Comparison of ENCODE assay signal across 9 cellular contexts in the genomic region with DNA sequence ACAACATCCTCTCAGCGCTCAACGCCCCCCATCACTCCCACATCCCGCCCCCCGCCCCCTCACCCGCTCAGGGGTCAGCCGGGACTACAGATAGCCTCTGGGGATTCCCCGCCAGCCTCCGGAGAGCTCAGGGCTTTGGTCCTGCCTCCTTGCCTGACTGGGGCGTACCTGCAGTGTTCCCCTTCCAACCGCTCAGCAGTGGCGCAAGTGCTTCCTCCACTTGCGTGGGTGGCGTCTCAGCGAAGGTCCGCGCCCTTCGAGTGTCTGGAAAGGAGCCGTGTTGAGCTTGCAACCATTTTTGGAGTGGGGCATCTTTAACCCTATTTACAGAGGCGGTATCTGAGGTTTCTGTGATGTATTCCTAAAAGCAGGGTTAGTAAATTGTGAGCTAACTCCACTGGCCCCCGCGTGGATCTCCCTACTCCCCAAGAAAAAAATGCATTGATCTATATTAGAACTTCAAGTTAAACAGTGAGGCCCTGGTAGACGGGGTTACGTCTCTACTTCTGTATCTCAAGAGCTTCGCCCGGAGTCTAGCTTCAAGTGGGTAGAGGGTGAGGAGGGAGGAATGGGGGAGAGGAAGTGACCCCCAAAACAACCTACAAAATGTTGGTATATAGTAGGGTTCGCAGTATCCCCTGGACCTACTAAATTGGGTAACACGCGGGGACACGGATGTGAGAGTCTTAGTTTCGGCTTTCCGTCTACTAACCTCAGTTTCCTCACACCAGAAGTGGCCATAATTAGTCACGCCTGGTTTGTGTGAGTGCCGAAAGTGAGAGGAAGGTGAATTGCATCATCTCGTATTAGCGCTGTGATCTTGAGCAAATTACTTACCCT. TPM values are rescaled to one million over a fixed set of nuclear protein-coding genes. Genes with fewer than 3 reads are reported as not detected.
A peak's percentile ranks its signal among the peaks of the same experiment; 100 is the strongest.
DNase-seq lines count a peak whose midpoint lies in the region; ATAC-seq lines count a peak whose summit lies in the region.
"Had no signal": no experiment of that assay in that cellular context is flagged by ENCODE, and none has a peak within 500 bp of the region (broad histone marks: within the 10 kb centered on the region; RNA-seq: fewer than 3 reads in every experiment).

No MANE protein-coding gene starts in this region.

- H3K18ac ChIP-seq in trophoblast cell (ENCODE audit: low read length) = no peak overlapping the region

- no peak overlapping the region for H3K4me3 ChIP-seq in trophoblast cell (ENCODE audit: low read depth, low read length)
- H3K4me3 ChIP-seq: skin epidermis had no signal

- peak in 1 of 2 donors; percentile 13 for DNase-seq in activated naive CD4-positive, alpha-beta T cell treated with anti-CD3 and anti-CD28 coated beads, Interleukin-2, amount 50 U/mL, for 72 hours (ENCODE audit: low spot score in 2 of 2)
- no peak for DNase-seq in trophoblast cell
- no peak for DNase-seq in NCI-H2081 treated with DMSO at 0.1 percent for 48 hours (lab: John Stamatoyannopoulos, UW)
- DNase-seq in amygdala (lab: John Stamatoyannopoulos, UW) = no peak
- no peak for DNase-seq in SW480 (ENCODE audit: low spot score)

- no peak overlapping the region for H2AFZ ChIP-seq in trophoblast cell (ENCODE audit: insufficient read depth, low read length, poor library complexity)

- H3K79me1 ChIP-seq in trophoblast cell (ENCODE audit: low read length) = no peaks in the 10 kb centered on the region

- H3K79me2 ChIP-seq in trophoblast cell (ENCODE audit: control insufficient read depth, insufficient read depth, low read length, poor library complexity) = no peaks in the 10 kb centered on the region

- peaks cover 91% of the 10 kb centered on the region for H3K27me3 ChIP-seq in trophoblast cell (ENCODE audit: insufficient read depth, low read length)

- no peak overlapping the region for H4K8ac ChIP-seq in trophoblast cell (ENCODE audit: low read depth, low read length)

- H2AK5ac ChIP-seq in trophoblast cell (ENCODE audit: low read length) = no peak overlapping the region

- H3K27ac ChIP-seq in trophoblast cell (ENCODE audit: low read depth, low read length) = no peak overlapping the region
- H3K27ac ChIP-seq: skin epidermis had no signal

- H3K27ac Mint-ChIP-seq in activated naive CD4-positive, alpha-beta T cell treated with anti-CD3 and anti-CD28 coated beads, Interleukin-2, amount 50 U/mL, for 72 hours = peak overlapping the region in 1 of 2 donors; percentile 33

- H3K9ac ChIP-seq in trophoblast cell (ENCODE audit: low read length) = no peak overlapping the region

- no peak overlapping the region for H3K4ac ChIP-seq in trophoblast cell (ENCODE audit: low read depth, low read length)

- peaks cover 21% of the 10 kb centered on the region for H3K9me3 ChIP-seq in trophoblast cell (ENCODE audit: insufficient read depth, low read depth, low read length)

- no peak overlapping the region for H3K4me2 ChIP-seq in trophoblast cell (ENCODE audit: low read length)

- WGBS in trophoblast cell (ENCODE audit: extremely low coverage, insufficient coverage, insufficient read length) = no CpG with 5 or more reads among the region's 35 CpGs

- no peak overlapping the region for H2BK12ac ChIP-seq in trophoblast cell (ENCODE audit: low read length)

- peaks cover 0 to 4% of the 10 kb centered on the region in 2 donors for H3K9me3 Mint-ChIP-seq in activated naive CD4-positive, alpha-beta T cell treated with anti-CD3 and anti-CD28 coated beads, Interleukin-2, amount 50 U/mL, for 72 hours

- ATAC-seq in GM18499 (IDR thresholded peaks at IDR 0.05; ENCODE audit: insufficient read depth, unreplicated experiment) = peak; percentile 79
- peak; percentile 84 for ATAC-seq in GM21381 (IDR thresholded peaks at IDR 0.05; ENCODE audit: unreplicated experiment)
- peak; percentile 80 for ATAC-seq in HG03469 (IDR thresholded peaks at IDR 0.05; ENCODE audit: unreplicated experiment)
- ATAC-seq in activated naive CD4-positive, alpha-beta T cell treated with anti-CD3 and anti-CD28 coated beads, Interleukin-2, amount 50 U/mL, for 72 hours = peak; percentile 77 to 88

- H3K4me1 ChIP-seq in trophoblast cell (ENCODE audit: control insufficient read depth in 1 of 2, insufficient read depth in 2 of 2, low read length in 2 of 2) = no peaks in the 10 kb centered on the region

- no peak overlapping the region for H2BK5ac ChIP-seq in trophoblast cell (ENCODE audit: low read depth, low read length, poor library complexity)

- no peak overlapping the region for H3K14ac ChIP-seq in trophoblast cell (ENCODE audit: low read length)

- peaks cover 37 to 48% of the 10 kb centered on the region in 2 donors for H3K36me3 Mint-ChIP-seq in activated naive CD4-positive, alpha-beta T cell treated with anti-CD3 and anti-CD28 coated beads, Interleukin-2, amount 50 U/mL, for 72 hours

- H4K12ac ChIP-seq in trophoblast cell (ENCODE audit: low read depth, low read length) = no peak overlapping the region

- no peak overlapping the region for H4K91ac ChIP-seq in trophoblast cell (ENCODE audit: low read depth, low read length)

- no peak overlapping the region for H3K23ac ChIP-seq in trophoblast cell (ENCODE audit: low read length)

- H2BK120ac ChIP-seq in trophoblast cell (ENCODE audit: insufficient read depth, low read length, poor library complexity) = no peak overlapping the region

- H3K36me3 ChIP-seq in trophoblast cell (ENCODE audit: control insufficient read depth in 1 of 2, insufficient read depth in 2 of 2, low read length in 2 of 2) = peaks cover 0 to 3% of the 10 kb centered on the region in 2 experiments

RNA-seq across cellular contexts. Expression of a gene that starts 16.1 kb away (rescaled TPM):
- not detected for total RNA-seq in activated naive CD4-positive, alpha-beta T cell treated with anti-CD3 and anti-CD28 coated beads, Interleukin-2, amount 50 U/mL, for 72 hours
- 0.11 and 0.14 TPM in 2 replicates for polyA plus RNA-seq in trophoblast cell (2013)

RNA-seq across cellular contexts. Expression of a gene that starts 44.1 kb away (rescaled TPM):
- 10 to 100 TPM; 11.1 to 13.5 TPM for total RNA-seq in activated naive CD4-positive, alpha-beta T cell treated with anti-CD3 and anti-CD28 coated beads, Interleukin-2, amount 50 U/mL, for 72 hours
- polyA plus RNA-seq in trophoblast cell (2013) = 9.5 and 10.7 TPM in 2 replicates
